Comparison of ENCODE assay signal across 18 cellular contexts in genomic region chr4:8915201-8916200, GRCh38. TPM values are rescaled to one million over a fixed set of nuclear protein-coding genes. Genes with fewer than 3 reads are reported as not detected.
A peak's percentile ranks its signal among the peaks of the same experiment; 100 is the strongest.
DNase-seq lines count a peak whose midpoint lies in the region; ATAC-seq and TF ChIP-seq lines count a peak whose summit lies in the region.
"Had no signal": no experiment of that assay in that cellular context is flagged by ENCODE, and none has a peak within 500 bp of the region (broad histone marks: within the 10 kb centered on the region; RNA-seq: fewer than 3 reads in every experiment).

No MANE protein-coding gene starts in this region.

- H3K4me3 ChIP-seq in spleen, result no peak overlapping the region
- H3K4me3 ChIP-seq: MG63, testis had no signal

- H3K36me3 ChIP-seq in spleen, result no peaks in the 10 kb centered on the region
- H3K36me3 ChIP-seq: MG63 had no signal

- intact Hi-C loops in activated CD4-positive, alpha-beta T cell treated with anti-CD3 and anti-CD28 coated beads, Interleukin-2, amount 10 ng/mL, durations not matched to agents 24 days and 14 days (cut with micrococcal nuclease), result no loop called here
- intact Hi-C loops in spleen (cut with DNase I; ENCODE audit: low total_unique reads), result loop anchor here (10.0 kb wide), 1 partner anchor 311 kb away; no protein-coding TSS in a partner anchor

- no peaks in the 10 kb centered on the region for H3K4me1 Mint-ChIP-seq in activated CD4-positive, alpha-beta T cell treated with anti-CD3 and anti-CD28 coated beads, Interleukin-2, amount 10 ng/mL, durations not matched to agents 24 days and 14 days

- in situ Hi-C loops in GM13977 (cut with MboI; ENCODE audit: low pct_unique_long_range_greater_than_20kb, low sequenced_read_pairs, unreplicated experiment), result no loop called here

- H3K27me3 Mint-ChIP-seq in activated CD4-positive, alpha-beta T cell treated with anti-CD3 and anti-CD28 coated beads, Interleukin-2, amount 10 ng/mL, durations not matched to agents 24 days and 14 days, result no peaks in the 10 kb centered on the region

- no peaks in the 10 kb centered on the region for H3K36me3 Mint-ChIP-seq in activated CD4-positive, alpha-beta T cell treated with anti-CD3 and anti-CD28 coated beads, Interleukin-2, amount 10 ng/mL, durations not matched to agents 24 days and 14 days (ENCODE audit: low read depth)
- H3K36me3 Mint-ChIP-seq: CD4-positive, alpha-beta memory T cell; mesothelial cell of epicardium had no signal

- DNase-seq in activated CD4-positive, alpha-beta T cell treated with anti-CD3 and anti-CD28 coated beads, Interleukin-2, amount 10 ng/mL, durations not matched to agents 24 days and 14 days, result peak; percentile 37
- DNase-seq in activated CD4-positive, alpha-beta T cell treated with anti-CD3 and anti-CD28 coated beads for 4 hours, result no peak
- DNase-seq in GM13977 (ENCODE audit: low spot score) (peak; percentile 10), hepatic stellate cell (ENCODE audit: low spot score) (peak; percentile 1), spleen (peak; percentile 68)
- DNase-seq: CD4-positive, alpha-beta memory T cell; effector CD4-positive, alpha-beta T cell; EL; MG63; NCI-H2029 treated with DMSO at 0.1 percent for 48 hours; occipital lobe; T-helper 17 cell; testis had no signal

- no peak overlapping the region for H3K27ac ChIP-seq in spleen
- H3K27ac ChIP-seq: testis had no signal

- no peaks in the 10 kb centered on the region for H3K9me3 ChIP-seq in spleen
- H3K9me3 ChIP-seq: MG63, testis had no signal

- no peaks in the 10 kb centered on the region for H3K9me3 Mint-ChIP-seq in activated CD4-positive, alpha-beta T cell treated with anti-CD3 and anti-CD28 coated beads, Interleukin-2, amount 10 ng/mL, durations not matched to agents 24 days and 14 days
- H3K9me3 Mint-ChIP-seq: mesothelial cell of epicardium had no signal

- no peak overlapping the region for H3K4me3 Mint-ChIP-seq in activated CD4-positive, alpha-beta T cell treated with anti-CD3 and anti-CD28 coated beads, Interleukin-2, amount 10 ng/mL, durations not matched to agents 24 days and 14 days
- H3K4me3 Mint-ChIP-seq: CD4-positive, alpha-beta memory T cell; mesothelial cell of epicardium; T-helper 17 cell had no signal

- H3K27me3 ChIP-seq in spleen (replicated peaks in 1 of 7), result peaks cover 0 to 47% (median 0%) of the 10 kb centered on the region in 7 donors
- H3K27me3 ChIP-seq: MG63, testis had no signal

- 74 to 86% (median 81%) methylated on average over 21 to 27 of the region's 27 CpGs for WGBS in spleen, 5 donors

- H3K4me1 ChIP-seq in spleen, result peaks cover 0 to 5% (median 0%) of the 10 kb centered on the region in 6 donors
- H3K4me1 ChIP-seq: testis had no signal

- ATAC-seq in GM19023 (IDR thresholded peaks at IDR 0.05; ENCODE audit: unreplicated experiment) (no peak), HG03521 (IDR thresholded peaks at IDR 0.05; ENCODE audit: unreplicated experiment) (no peak), HG03045 (IDR thresholded peaks at IDR 0.05; ENCODE audit: unreplicated experiment) (no peak)
- ATAC-seq: T-helper 17 cell had no signal

- no peak for TF ChIP-seq POLR2A in spleen (IDR thresholded peaks at IDR 0.05)

- TF ChIP-seq CTCF in GM13977 (IDR thresholded peaks at IDR 0.05; ENCODE audit: extremely low read depth, insufficient read depth, missing control alignments) (no peak), spleen (IDR thresholded peaks at IDR 0.05 in 8 of 11, conservative IDR thresholded peaks at IDR 0.05 in 3 of 11) (no peak)

- no peak overlapping the region for H3K27ac Mint-ChIP-seq in activated CD4-positive, alpha-beta T cell treated with anti-CD3 and anti-CD28 coated beads, Interleukin-2, amount 10 ng/mL, durations not matched to agents 24 days and 14 days
- H3K27ac Mint-ChIP-seq: CD4-positive, alpha-beta memory T cell; mesothelial cell of epicardium; T-helper 17 cell had no signal

RNA-seq across cellular contexts. Expression of gene HMX1, which starts 43.9 kb away (rescaled TPM):
- not detected in 2 replicates for total RNA-seq in activated CD4-positive, alpha-beta T cell treated with anti-CD3 and anti-CD28 coated beads, Interleukin-2, amount 10 ng/mL, durations not matched to agents 24 days and 14 days
- not detected for total RNA-seq in spleen
- not detected for polyA plus RNA-seq in spleen
- total RNA-seq: CD4-positive, alpha-beta memory T cell; RPMI7951; T-helper 17 cell had no signal
- polyA plus RNA-seq: CD4-positive, alpha-beta memory T cell had no signal

Comparison
In these comparisons a context has a peak if more than half of its experiments do, and no peak if none do; other contexts are left out.
1. DNase-seq: peak in activated CD4-positive, alpha-beta T cell treated with anti-CD3 and anti-CD28 coated beads, Interleukin-2, amount 10 ng/mL, durations not matched to agents 24 days and 14 days (single experiment), GM13977 (single experiment), hepatic stellate cell (single experiment) and spleen (single experiment); none in activated CD4-positive, alpha-beta T cell treated with anti-CD3 and anti-CD28 coated beads for 4 hours (0 of 2).